Comparison of ENCODE assay signal across 21 cellular contexts in the genomic region with DNA sequence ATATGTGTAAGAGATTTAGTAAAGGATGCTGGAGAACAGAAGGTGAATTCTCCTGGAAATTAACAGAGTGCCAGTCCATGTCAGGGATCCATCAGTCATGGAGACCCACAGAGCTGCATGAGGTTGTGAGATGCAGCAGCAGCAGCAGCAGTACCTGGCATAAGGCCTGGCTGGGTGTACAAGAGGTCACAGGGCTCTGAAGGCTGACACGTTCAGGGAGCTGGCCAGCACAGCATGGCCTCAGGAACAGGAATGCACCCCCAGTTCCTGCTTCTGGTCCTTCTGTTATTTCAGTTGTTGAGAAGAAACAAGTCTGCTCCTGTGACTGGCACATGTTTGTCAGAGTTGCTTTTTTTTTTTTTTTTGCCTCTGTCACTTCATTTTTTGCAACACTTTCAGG.
DNase-seq lines count a peak whose midpoint lies in the region; TF ChIP-seq lines count a peak whose summit lies in the region.
"Had no signal": no experiment of that assay in that cellular context is flagged by ENCODE, and none has a peak within 500 bp of the region (broad histone marks: within the 10 kb centered on the region; RNA-seq: fewer than 3 reads in every experiment).

No MANE protein-coding gene starts in this region.

- no peaks in the 10 kb centered on the region for H3K9me3 Mint-ChIP-seq in glutamatergic neuron (ENCODE audit: unreplicated experiment)
- H3K9me3 Mint-ChIP-seq: CD4-positive, alpha-beta T cell had no signal

- in situ Hi-C loops in G401 (cut with HindIII; ENCODE audit: low sequenced_read_pairs), result no loop called here

- H3K27me3 Mint-ChIP-seq in glutamatergic neuron (ENCODE audit: unreplicated experiment), result no peaks in the 10 kb centered on the region
- H3K27me3 Mint-ChIP-seq: CD4-positive, alpha-beta T cell had no signal

- H3K36me3 Mint-ChIP-seq in glutamatergic neuron (ENCODE audit: unreplicated experiment), result no peaks in the 10 kb centered on the region

- TF ChIP-seq CTCF in glutamatergic neuron (IDR thresholded peaks at IDR 0.05; ENCODE audit: partially characterized antibody, unreplicated experiment), result no peak

- peaks cover 20% of the 10 kb centered on the region for H3K4me1 Mint-ChIP-seq in glutamatergic neuron (ENCODE audit: low read depth, unreplicated experiment)

- H3K27ac Mint-ChIP-seq in glutamatergic neuron (ENCODE audit: unreplicated experiment), result peak overlapping the region; percentile 46
- H3K27ac Mint-ChIP-seq: CD4-positive, alpha-beta T cell had no signal

- peak; percentile 83 for DNase-seq in G401 (ENCODE audit: low spot score)
- peak; percentile 78 for DNase-seq in cerebellar cortex (ENCODE audit: low spot score)
- DNase-seq in glutamatergic neuron, result peak; percentile 26
- DNase-seq in retina, result peak; percentile 31
- DNase-seq in NCI-H774 (lab: John Stamatoyannopoulos, UW), result no peak
- DNase-seq in NCI-H1436 (lab: John Stamatoyannopoulos, UW), result no peak
- DNase-seq in putamen (ENCODE audit: low spot score), result no peak
- DNase-seq in GDM1 (lab: John Stamatoyannopoulos, UW), result no peak
- DNase-seq: BE2C; Caco-2; CD4-positive, alpha-beta T cell; DMS153; IMR-90; Kasumi-1; MG63; NCI-H1048; NCI-H1436 treated with DMSO at 0.1 percent for 48 hours; NCI-H2029; NCI-H748 treated with DMSO at 0.1 percent for 48 hours; OCI-M1; Right ventricle myocardium superior had no signal

- H3K4me3 Mint-ChIP-seq in glutamatergic neuron (ENCODE audit: unreplicated experiment), result no peak overlapping the region
- H3K4me3 Mint-ChIP-seq: CD4-positive, alpha-beta T cell had no signal

Comparison
In these comparisons a context has a peak if more than half of its experiments do, and no peak if none do; other contexts are left out.
1. DNase-seq: peak in G401 (single experiment), cerebellar cortex (single experiment), glutamatergic neuron (single experiment) and retina (single experiment); none in NCI-H774 (single experiment), NCI-H1436 (single experiment), putamen (single experiment) and GDM1 (single experiment).